ENCODE assay signal across 1 cellular context in genomic region chr3:187997946-187998561, GRCh38.
TF ChIP-seq lines count a peak whose summit lies in the region.

No MANE protein-coding gene starts in this region.

TF ChIP-seq in HepG2, 621 proteins besides CTCF, POLR2A, EP300 and RAD21 (continued from another document and continues in another):
- TF ChIP-seq HMGXB3 (CRISPR knock-in tag; IDR thresholded peaks at IDR 0.05; ENCODE audit: borderline replicate concordance) (no peak), MED1 (CRISPR knock-in tag; IDR thresholded peaks at IDR 0.05) (peak; percentile 97), SP4 (CRISPR knock-in tag; IDR thresholded peaks at IDR 0.05) (no peak), E2F5 (CRISPR knock-in tag; conservative IDR thresholded peaks at IDR 0.05) (no peak), MLXIP (CRISPR knock-in tag; IDR thresholded peaks at IDR 0.05; ENCODE audit: borderline replicate concordance) (no peak), CHD4 (IDR thresholded peaks at IDR 0.05; ENCODE audit: borderline replicate concordance, low read length) (no peak; the same call in 1 of the 2 replicates), PRDM4 (CRISPR knock-in tag; IDR thresholded peaks at IDR 0.05; ENCODE audit: borderline replicate concordance) (no peak), ZNF18 (CRISPR knock-in tag; IDR thresholded peaks at IDR 0.05; ENCODE audit: insufficient replicate concordance) (peak; percentile 40), ZNF766 (CRISPR knock-in tag; IDR thresholded peaks at IDR 0.05; ENCODE audit: borderline replicate concordance) (no peak; the same call in 1 of the 2 replicates), KLF12 (CRISPR knock-in tag; IDR thresholded peaks at IDR 0.05; ENCODE audit: borderline replicate concordance) (no peak), SIX1 (CRISPR knock-in tag; IDR thresholded peaks at IDR 0.05; ENCODE audit: borderline replicate concordance) (peak; percentile 85; the same call in 1 of the 2 replicates), FUBP1 (CRISPR knock-in tag; IDR thresholded peaks at IDR 0.05; ENCODE audit: borderline replicate concordance) (no peak), FLYWCH1 (CRISPR knock-in tag; IDR thresholded peaks at IDR 0.05) (no peak), ZNF816 (CRISPR knock-in tag; IDR thresholded peaks at IDR 0.05; ENCODE audit: borderline replicate concordance) (no peak), ZNF761 (CRISPR knock-in tag; conservative IDR thresholded peaks at IDR 0.05) (peak; percentile 62; the same call in 1 of the 2 replicates), ZNF34 (CRISPR knock-in tag; IDR thresholded peaks at IDR 0.05; ENCODE audit: borderline replicate concordance) (no peak), ZBTB7A (CRISPR knock-in tag; IDR thresholded peaks at IDR 0.05) (no peak), TARDBP (CRISPR knock-in tag; IDR thresholded peaks at IDR 0.05) (peak; percentile 83; the same call in 1 of the 2 replicates), ZZZ3 (CRISPR knock-in tag; IDR thresholded peaks at IDR 0.05; ENCODE audit: borderline replicate concordance) (no peak), ZNF652 (CRISPR knock-in tag; IDR thresholded peaks at IDR 0.05; ENCODE audit: borderline replicate concordance, low read depth) (peak; percentile 47; the same call in 1 of the 2 replicates), GABPA (IDR thresholded peaks at IDR 0.05; ENCODE audit: low read depth, low read length) (no peak), GABPA (CRISPR knock-in tag; IDR thresholded peaks at IDR 0.05; ENCODE audit: low read depth) (no peak), MLX (CRISPR knock-in tag; IDR thresholded peaks at IDR 0.05) (peak; percentile 97), KMT2B (CRISPR knock-in tag; IDR thresholded peaks at IDR 0.05) (peak; percentile 69; the same call in 1 of the 2 replicates), ADNP (CRISPR knock-in tag; IDR thresholded peaks at IDR 0.05) (peak; percentile 45; the same call in 1 of the 2 replicates), ZNF414 (CRISPR knock-in tag; IDR thresholded peaks at IDR 0.05) (peak; percentile 85; the same call in 1 of the 2 replicates), CEBPG (CRISPR knock-in tag; IDR thresholded peaks at IDR 0.05) (peak; percentile 48), RBM22 (optimal IDR thresholded peaks at IDR 0.05; ENCODE audit: low read length) (peak; percentile 25), ZNF841 (CRISPR knock-in tag; IDR thresholded peaks at IDR 0.05; ENCODE audit: borderline replicate concordance) (no peak), ZNF570 (CRISPR knock-in tag; IDR thresholded peaks at IDR 0.05; ENCODE audit: borderline replicate concordance) (no peak), HMGA1 (CRISPR knock-in tag; conservative IDR thresholded peaks at IDR 0.05) (no peak), GTF3A (CRISPR knock-in tag; conservative IDR thresholded peaks at IDR 0.05) (0 out of 2 replicates have a peak, but pooled peaks have one; percentile 85), SMARCC2 (IDR thresholded peaks at IDR 0.05) (no peak), RFX5 (IDR thresholded peaks at IDR 0.05; ENCODE audit: low read depth, low read length) (no peak), NPAS2 (CRISPR knock-in tag; IDR thresholded peaks at IDR 0.05; ENCODE audit: borderline replicate concordance) (no peak), USF2 (IDR thresholded peaks at IDR 0.05; ENCODE audit: low read depth, low read length) (no peak), USF2 (CRISPR knock-in tag; IDR thresholded peaks at IDR 0.05; ENCODE audit: borderline replicate concordance) (no peak), ZNF337 (CRISPR knock-in tag; IDR thresholded peaks at IDR 0.05; ENCODE audit: borderline replicate concordance, low read depth) (no peak), TOPORS (CRISPR knock-in tag; IDR thresholded peaks at IDR 0.05) (peak; percentile 39; the same call in 1 of the 2 replicates), ZNF496 (CRISPR knock-in tag; IDR thresholded peaks at IDR 0.05; ENCODE audit: insufficient replicate concordance) (no peak)
